Comparison of ENCODE assay signal across 15 cellular contexts in genomic region chr9:123033352-123033751, GRCh38. TPM values are rescaled to one million over a fixed set of nuclear protein-coding genes. Genes with fewer than 3 reads are reported as not detected.
A peak's percentile ranks its signal among the peaks of the same experiment; 100 is the strongest.
DNase-seq lines count a peak whose midpoint lies in the region; ATAC-seq and TF ChIP-seq lines count a peak whose summit lies in the region.
"Had no signal": no experiment of that assay in that cellular context is flagged by ENCODE, and none has a peak within 500 bp of the region (broad histone marks: within the 10 kb centered on the region; RNA-seq: fewer than 3 reads in every experiment).

A gene with protein sequence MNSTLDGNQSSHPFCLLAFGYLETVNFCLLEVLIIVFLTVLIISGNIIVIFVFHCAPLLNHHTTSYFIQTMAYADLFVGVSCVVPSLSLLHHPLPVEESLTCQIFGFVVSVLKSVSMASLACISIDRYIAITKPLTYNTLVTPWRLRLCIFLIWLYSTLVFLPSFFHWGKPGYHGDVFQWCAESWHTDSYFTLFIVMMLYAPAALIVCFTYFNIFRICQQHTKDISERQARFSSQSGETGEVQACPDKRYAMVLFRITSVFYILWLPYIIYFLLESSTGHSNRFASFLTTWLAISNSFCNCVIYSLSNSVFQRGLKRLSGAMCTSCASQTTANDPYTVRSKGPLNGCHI (plus strand): TSS chr9:123033667. CDS start chr9:123034567, 900 bp downstream.

- no peak within 1 kb of the TSS for H4K8ac ChIP-seq in neuronal stem cell (ENCODE audit: low read depth, low read length)

- H4K91ac ChIP-seq in neuronal stem cell (ENCODE audit: low read depth, low read length, poor library complexity), result no peak within 1 kb of the TSS

- peaks cover 2% of the 10 kb centered on the region for H3K79me1 ChIP-seq in neuronal stem cell (ENCODE audit: low read depth, low read length)

- peak in 1 of 4 donors; percentile 23 for ATAC-seq in heart left ventricle
- ATAC-seq: naive thymus-derived CD4-positive, alpha-beta T cell had no signal

- H2BK12ac ChIP-seq in neuronal stem cell (ENCODE audit: low read length), result no peak within 1 kb of the TSS

- H3K4me3 ChIP-seq in heart left ventricle (peak within 1 kb of the TSS in 10 of 12 donors; percentile 15 to 49 (median 36)), neuronal stem cell (ENCODE audit: low read length in 2 of 2) (no peak within 1 kb of the TSS), vagina (peak within 1 kb of the TSS; percentile 3 to 28)
- no peak within 1 kb of the TSS for H3K4me3 ChIP-seq in CD4-positive, alpha-beta memory T cell (ENCODE audit: low read length in 2 of 2)

- H3K23ac ChIP-seq in neuronal stem cell (ENCODE audit: low read depth, low read length, poor library complexity), result no peak within 1 kb of the TSS

- peaks cover 0 to 2% (median 0%) of the 10 kb centered on the region in 4 donors for H3K4me1 Mint-ChIP-seq in CD4-positive, alpha-beta memory T cell

- H2AK5ac ChIP-seq in neuronal stem cell (ENCODE audit: low read depth, low read length), result no peak within 1 kb of the TSS

- H3K27ac Mint-ChIP-seq in CD4-positive, alpha-beta memory T cell, result no peak within 1 kb of the TSS

- intact Hi-C loops in heart left ventricle (cut with DNase I) (no loop called here), vagina (cut with DNase I) (no loop called here)
- intact Hi-C loops in CD4-positive, alpha-beta memory T cell (cut with micrococcal nuclease), result no loop called here

- peak within 1 kb of the TSS; percentile 38 for H2BK120ac ChIP-seq in neuronal stem cell (ENCODE audit: low read depth, low read length)

- DNase-seq in NCI-H2227 treated with DMSO at 0.1 percent for 48 hours (lab: John Stamatoyannopoulos, UW) (peak; percentile 15), NCI-H2227 (lab: John Stamatoyannopoulos, UW; ENCODE audit: unreplicated experiment) (no peak), heart left ventricle (no peak), neuronal stem cell (ENCODE audit: low spot score) (peak; percentile 53), vagina (ENCODE audit: extremely low spot score in 2 of 2) (no peak), NCI-H748 treated with DMSO at 0.1 percent for 48 hours (lab: John Stamatoyannopoulos, UW) (no peak), NCI-H510A (lab: John Stamatoyannopoulos, UW) (no peak)
- DNase-seq in CD4-positive, alpha-beta memory T cell, result no peak
- DNase-seq: activated T-cell treated with anti-CD3 and anti-CD28 coated beads for 4 hours; naive thymus-derived CD4-positive, alpha-beta T cell; NCI-H1092; NCI-H524 treated with DMSO at 0.1 percent for 48 hours; stimulated activated naive CD4-positive, alpha-beta T cell had no signal

- no peaks in the 10 kb centered on the region for H3K27me3 Mint-ChIP-seq in CD4-positive, alpha-beta memory T cell
- H3K27me3 Mint-ChIP-seq: naive thymus-derived CD4-positive, alpha-beta T cell had no signal

- CTCF ChIA-PET in CD4-positive, alpha-beta memory T cell (lab: Charles Lee; ENCODE audit: partially characterized antibody), result no interaction called here

- H3K27me3 ChIP-seq in heart left ventricle, result no peaks in the 10 kb centered on the region
- H3K27me3 ChIP-seq in neuronal stem cell (ENCODE audit: control insufficient read depth in 3 of 3, insufficient read depth in 3 of 3, low read depth in 1 of 3, low read length in 3 of 3), result no peaks in the 10 kb centered on the region
- H3K27me3 ChIP-seq in vagina, result no peaks in the 10 kb centered on the region
- H3K27me3 ChIP-seq in CD4-positive, alpha-beta memory T cell (ENCODE audit: insufficient read depth, low read length), result no peaks in the 10 kb centered on the region

- H3K27ac ChIP-seq in heart left ventricle (peak within 1 kb of the TSS in 4 of 12 donors; percentile 13 to 49 (median 22)), neuronal stem cell (replicated peaks; ENCODE audit: low read length) (peak within 1 kb of the TSS; percentile 65), vagina (no peak within 1 kb of the TSS)
- H3K27ac ChIP-seq in CD4-positive, alpha-beta memory T cell (ENCODE audit: low read depth, low read length), result no peak within 1 kb of the TSS
- H3K27ac ChIP-seq: 22Rv1, epithelial cell of prostate had no signal

- H3K36me3 ChIP-seq in heart left ventricle, result peaks cover 0 to 34% (median 11%) of the 10 kb centered on the region in 9 donors
- H3K36me3 ChIP-seq in neuronal stem cell (replicated peaks in 1 of 2; ENCODE audit: control insufficient read depth in 2 of 2, insufficient read depth in 2 of 2, low read length in 2 of 2), result peaks cover 3 to 57% of the 10 kb centered on the region in 2 donors
- peaks cover 0 to 8% of the 10 kb centered on the region in 2 donors for H3K36me3 ChIP-seq in vagina
- H3K36me3 ChIP-seq in CD4-positive, alpha-beta memory T cell (ENCODE audit: insufficient read depth, low read length), result no peaks in the 10 kb centered on the region

- POLR2A ChIA-PET in CD4-positive, alpha-beta memory T cell (lab: Charles Lee; ENCODE audit: partially characterized antibody), result no interaction called here

- H2BK5ac ChIP-seq in neuronal stem cell (ENCODE audit: low read length), result no peak within 1 kb of the TSS

- peak within 1 kb of the TSS; percentile 40 for H2BK15ac ChIP-seq in neuronal stem cell (ENCODE audit: low read length)

- no peak within 1 kb of the TSS for H3K4me3 Mint-ChIP-seq in CD4-positive, alpha-beta memory T cell
- H3K4me3 Mint-ChIP-seq: naive thymus-derived CD4-positive, alpha-beta T cell had no signal

- peaks cover 0 to 22% (median 7%) of the 10 kb centered on the region in 12 donors for H3K4me1 ChIP-seq in heart left ventricle
- H3K4me1 ChIP-seq in neuronal stem cell (ENCODE audit: control insufficient read depth in 2 of 2, insufficient read depth in 1 of 2, low read depth in 1 of 2, low read length in 2 of 2), result peaks cover 10 to 16% of the 10 kb centered on the region in 2 donors
- H3K4me1 ChIP-seq in vagina, result no peaks in the 10 kb centered on the region
- no peaks in the 10 kb centered on the region for H3K4me1 ChIP-seq in CD4-positive, alpha-beta memory T cell (ENCODE audit: insufficient read depth, low read length)

- H3K4me2 ChIP-seq in neuronal stem cell (ENCODE audit: insufficient read depth, low read length, poor library complexity, severe bottlenecking), result peak within 1 kb of the TSS; percentile 21

- H3K9me3 Mint-ChIP-seq in CD4-positive, alpha-beta memory T cell, result no peaks in the 10 kb centered on the region
- H3K9me3 Mint-ChIP-seq: naive thymus-derived CD4-positive, alpha-beta T cell had no signal

- H3K9me3 ChIP-seq in heart left ventricle (no peaks in the 10 kb centered on the region), neuronal stem cell (replicated peaks in 1 of 2; ENCODE audit: control insufficient read depth in 2 of 2, insufficient read depth in 1 of 2, low read depth in 1 of 2, low read length in 2 of 2) (no peaks in the 10 kb centered on the region), vagina (no peaks in the 10 kb centered on the region)
- H3K9me3 ChIP-seq in CD4-positive, alpha-beta memory T cell (ENCODE audit: control insufficient read depth in 1 of 2, low read length in 2 of 2), result no peaks in the 10 kb centered on the region

- TF ChIP-seq POLR2A in heart left ventricle (IDR thresholded peaks at IDR 0.05) (no peak), vagina (IDR thresholded peaks at IDR 0.05) (no peak)

- H3K4ac ChIP-seq in neuronal stem cell (ENCODE audit: low read length), result peak within 1 kb of the TSS; percentile 13

- TF ChIP-seq CTCF in heart left ventricle (IDR thresholded peaks at IDR 0.05), result no peak
- no peak for TF ChIP-seq CTCF in vagina (IDR thresholded peaks at IDR 0.05)

- peaks cover 19 to 38% of the 10 kb centered on the region in 2 donors for H3K36me3 Mint-ChIP-seq in CD4-positive, alpha-beta memory T cell

- no peak within 1 kb of the TSS for H2AFZ ChIP-seq in neuronal stem cell (ENCODE audit: low read length)

- H3K9ac ChIP-seq in neuronal stem cell (ENCODE audit: low read depth, low read length, poor library complexity), result no peak within 1 kb of the TSS

- WGBS in heart left ventricle, 4 donors, result 54 to 67% (median 61%) methylated on average over 7 of the region's 7 CpGs
- WGBS in neuronal stem cell (ENCODE audit: extremely low coverage in 2 of 2, insufficient read length in 2 of 2, insufficient replicate concordance in 1 of 2), 2 donors, result no CpG with 5 or more reads among the region's 7 CpGs

- H3K14ac ChIP-seq in neuronal stem cell (ENCODE audit: low read length), result no peak within 1 kb of the TSS

- H3K18ac ChIP-seq in neuronal stem cell (ENCODE audit: low read length), result peak within 1 kb of the TSS; percentile 15

RNA-seq across cellular contexts. Expression of the gene that starts here (rescaled TPM):
- total RNA-seq in heart left ventricle (1 to 10 TPM in 1 of 9 donors, under 1 TPM in 4, not detected in 4; 0.23 to 1.6 (median 0.34) TPM), vagina (not detected)
- polyA plus RNA-seq in heart left ventricle, result under 1 TPM in 1 of 2 donors, not detected in 1; 0.19 TPM
- not detected for polyA plus RNA-seq in neuronal stem cell (2013, experiment 1 of 2)
- polyA plus RNA-seq in neuronal stem cell (2013, experiment 2 of 2), result not detected
- 1 to 10 TPM; 1.0 to 2.3 TPM for total RNA-seq in CD4-positive, alpha-beta memory T cell
- polyA plus RNA-seq in CD4-positive, alpha-beta memory T cell, result not detected
- polyA plus RNA-seq: naive thymus-derived CD4-positive, alpha-beta T cell had no signal

Comparison
In these comparisons a context has a peak if more than half of its experiments do, and no peak if none do; other contexts are left out.
1. DNase-seq: peak in NCI-H2227 treated with DMSO at 0.1 percent for 48 hours (single experiment) and neuronal stem cell (single experiment); none in NCI-H2227 (single experiment), heart left ventricle (0 of 5), vagina (0 of 2), CD4-positive, alpha-beta memory T cell (0 of 5), NCI-H748 treated with DMSO at 0.1 percent for 48 hours (single experiment) and NCI-H510A (single experiment).
2. H3K4me3 ChIP-seq: peak in heart left ventricle (10 of 12) and vagina (2 of 2); none in neuronal stem cell (0 of 2) and CD4-positive, alpha-beta memory T cell (0 of 2).